Comparison of ENCODE assay signal across 13 cellular contexts in the genomic region with DNA sequence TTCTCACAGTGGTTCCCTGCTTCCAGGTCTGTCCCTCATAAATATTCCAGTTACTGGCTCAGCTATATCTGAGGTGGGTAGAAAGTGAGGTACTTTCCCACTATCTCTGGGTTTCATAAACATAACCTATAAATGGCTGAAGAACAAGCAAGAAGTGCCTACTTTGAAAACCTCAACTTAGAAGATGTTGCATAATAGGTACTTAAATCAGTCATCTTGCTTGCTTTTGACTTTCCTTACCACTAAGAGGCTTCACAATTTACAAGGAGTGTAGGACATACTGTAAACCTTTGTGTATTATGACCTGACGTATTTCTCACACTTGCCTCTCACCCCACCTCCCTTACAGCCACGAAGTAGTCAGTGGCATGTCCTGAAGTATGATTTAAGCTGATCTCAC.
DNase-seq lines count a peak whose midpoint lies in the region; ATAC-seq and TF ChIP-seq lines count a peak whose summit lies in the region.
"Had no signal": no experiment of that assay in that cellular context is flagged by ENCODE, and none has a peak within 500 bp of the region (broad histone marks: within the 10 kb centered on the region; RNA-seq: fewer than 3 reads in every experiment).

No MANE protein-coding gene starts in this region.

- ATAC-seq in GM18868 (IDR thresholded peaks at IDR 0.05; ENCODE audit: unreplicated experiment) (peak; percentile 97), GM21619 (IDR thresholded peaks at IDR 0.05; ENCODE audit: unreplicated experiment) (peak; percentile 84), HG03095 (IDR thresholded peaks at IDR 0.05; ENCODE audit: unreplicated experiment) (peak; percentile 97)
- ATAC-seq: left cardiac atrium had no signal

- H3K9me3 ChIP-seq in mammary epithelial cell (replicated peaks; ENCODE audit: insufficient read depth, low read length) = no peaks in the 10 kb centered on the region
- H3K9me3 ChIP-seq in sigmoid colon = no peaks in the 10 kb centered on the region

- no peak for TF ChIP-seq POLR2A in sigmoid colon (IDR thresholded peaks at IDR 0.05)

- H2AFZ ChIP-seq in mammary epithelial cell (ENCODE audit: low read depth, low read length) = no peak overlapping the region

- H3K79me2 ChIP-seq in mammary epithelial cell (ENCODE audit: insufficient read depth, low read length) = no peaks in the 10 kb centered on the region

- H3K4me2 ChIP-seq in mammary epithelial cell (ENCODE audit: insufficient read depth, low read depth, low read length) = no peak overlapping the region

- intact Hi-C loops in mammary epithelial cell (cut with micrococcal nuclease) (no loop called here), sigmoid colon (cut with DNase I) (no loop called here)

- no peak for TF ChIP-seq EP300 in sigmoid colon (IDR thresholded peaks at IDR 0.05)

- dilution Hi-C loops in mammary epithelial cell (cut with HindIII; ENCODE audit: low sequenced_read_pairs) = no loop called here

- H3K27ac ChIP-seq in mammary epithelial cell (ENCODE audit: insufficient read depth, low read depth, low read length) = no peak overlapping the region
- peak overlapping the region in 1 of 4 donors; percentile 27 for H3K27ac ChIP-seq in sigmoid colon

- in situ Hi-C loops in mammary epithelial cell (cut with MboI; ENCODE audit: low sequenced_read_pairs in 2 of 2) = no loop called here

- H3K9ac ChIP-seq in mammary epithelial cell (ENCODE audit: insufficient read depth, low read length) = no peak overlapping the region

- H3K4me3 ChIP-seq in mammary epithelial cell (replicated peaks in 1 of 3; ENCODE audit: insufficient read depth in 1 of 3, low read depth in 2 of 3, low read length in 3 of 3) (no peak overlapping the region), H7 (ENCODE audit: insufficient read depth, low read depth, low read length) (no peak overlapping the region), sigmoid colon (no peak overlapping the region)

- DNase-seq in mammary epithelial cell (peak; percentile 16), H7 (no peak), sigmoid colon (no peak), kidney glomerular epithelial cell (lab: John Stamatoyannopoulos, UW) (no peak), germinal center (ENCODE audit: low spot score) (no peak)
- DNase-seq: H9, left cardiac atrium, NCI-H187, nephron progenitor cell, SW 1271 had no signal

- H3K4me1 ChIP-seq in mammary epithelial cell (ENCODE audit: insufficient read depth, low read length) (no peaks in the 10 kb centered on the region), sigmoid colon (no peaks in the 10 kb centered on the region)

- H3K36me3 ChIP-seq in mammary epithelial cell (ENCODE audit: insufficient read depth, low read length) (no peaks in the 10 kb centered on the region), H7 (replicated peaks; ENCODE audit: control insufficient read depth, insufficient read depth, low read length) (no peaks in the 10 kb centered on the region), sigmoid colon (no peaks in the 10 kb centered on the region)

- BruUV-seq in mammary epithelial cell (replicated peaks; lab: Mats Ljungman, UMichigan) = no TSS peak

- H4K20me1 ChIP-seq in mammary epithelial cell (ENCODE audit: insufficient read depth, low read length) = no peaks in the 10 kb centered on the region

- 0% methylated on average over 2 of the region's 2 CpGs for WGBS in mammary epithelial cell (ENCODE audit: low coverage, missing lambda C conversion rate)
- WGBS in sigmoid colon, 2 donors = 18 to 57% methylated on average over 2 of the region's 2 CpGs

- H3K27me3 ChIP-seq in mammary epithelial cell (ENCODE audit: insufficient read depth, low read length) (peaks cover 3% of the 10 kb centered on the region), H7 (ENCODE audit: control insufficient read depth, insufficient read depth, low read length) (no peaks in the 10 kb centered on the region), sigmoid colon (no peaks in the 10 kb centered on the region)

- CTCF ChIA-PET in mammary epithelial cell (lab: Charles Lee; ENCODE audit: low non-redundant PET) = no interaction called here

- TF ChIP-seq CTCF in mammary epithelial cell (conservative IDR thresholded peaks at IDR 0.05 in 1 of 2, IDR thresholded peaks at IDR 0.05 in 1 of 2; ENCODE audit: extremely low read depth in 1 of 2, insufficient read depth in 1 of 2, low read depth in 1 of 2, low read length in 2 of 2) (no peak), sigmoid colon (IDR thresholded peaks at IDR 0.05) (no peak)
